In genomic region chr10:47894571-47894970, GRCh38 we compare ENCODE assay signal across 9 cellular contexts. TPM values are rescaled to one million over a fixed set of nuclear protein-coding genes. Genes with fewer than 3 reads are reported as not detected.
DNase-seq lines count a peak whose midpoint lies in the region; ATAC-seq, FAIRE-seq and TF ChIP-seq lines count a peak whose summit lies in the region.
"Not testable (repeated sequence)": the region's sequence is repeated elsewhere in the genome, so short reads cannot be mapped to it uniquely, and the experiment has no call there.
"Had no signal": no experiment of that assay in that cellular context is flagged by ENCODE, and none has a peak within 500 bp of the region (broad histone marks: within the 10 kb centered on the region; RNA-seq: fewer than 3 reads in every experiment).

No MANE protein-coding gene starts in this region.

- in situ Hi-C loops in HepG2 (cut with HindIII; ENCODE audit: extremely low pct_ligation_motif_present, low pct_unique_long_range_greater_than_20kb) = not testable (repeated sequence)

- not testable (repeated sequence) for BruUV-seq in HepG2 (replicated peaks; lab: Mats Ljungman, UMichigan)

- WGBS in HepG2 (ENCODE audit: low lambda C conversion rate) = 1% methylated on average over 2 of the region's 2 CpGs
- no CpG with 5 or more reads among the region's 2 CpGs for WGBS in neuronal stem cell (ENCODE audit: extremely low coverage in 2 of 2, insufficient read length in 2 of 2, insufficient replicate concordance in 1 of 2), 2 donors

- H3K4ac ChIP-seq in neuronal stem cell (ENCODE audit: low read length) = not testable (repeated sequence)

- CTCF ChIA-PET in HepG2 (lab: Yijun Ruan, JAX; ENCODE audit: low intra/inter-chr PET ratio, low total read pairs) = not testable (repeated sequence)

- not testable (repeated sequence) for H3K27me3 ChIP-seq in RWPE2 (ENCODE audit: insufficient read depth, poor library complexity, severe bottlenecking); HepG2 (ENCODE audit: control insufficient read depth in 1 of 2, insufficient read depth in 2 of 2, low read length in 2 of 2); neuronal stem cell (ENCODE audit: control insufficient read depth in 3 of 3, insufficient read depth in 3 of 3, low read depth in 1 of 3, low read length in 3 of 3); upper lobe of right lung

- not testable (repeated sequence) for FAIRE-seq in HepG2 (lab: Jason Lieb, UNC)

- H4K91ac ChIP-seq in neuronal stem cell (ENCODE audit: low read depth, low read length, poor library complexity) = not testable (repeated sequence)

- H2BK12ac ChIP-seq in neuronal stem cell (ENCODE audit: low read length) = peak overlapping the region; percentile 84

- H3K36me3 Mint-ChIP-seq in endothelial cell (ENCODE audit: low read depth, unreplicated experiment); natural killer cell treated with Interleukin-12 subunit alpha and Interleukin-12 subunit beta and Interleukin-15 and Interleukin-18, amount 100 ng/mL, for 72 hours: not testable (repeated sequence)

- peak overlapping the region; percentile 20 for H3K27ac Mint-ChIP-seq in endothelial cell (ENCODE audit: unreplicated experiment)
- not testable (repeated sequence) for H3K27ac Mint-ChIP-seq in natural killer cell treated with Interleukin-12 subunit alpha and Interleukin-12 subunit beta and Interleukin-15 and Interleukin-18, amount 100 ng/mL, for 72 hours

- not testable (repeated sequence) for H4K20me1 ChIP-seq in HepG2 (ENCODE audit: insufficient read depth, low read length)

- not testable (repeated sequence) for TF ChIP-seq POLR2A in HepG2 (IDR thresholded peaks at IDR 0.05; ENCODE audit: insufficient read depth in 1 of 2, low read depth in 2 of 2, low read length in 2 of 2)

- intact Hi-C loops in HepG2 (cut with micrococcal nuclease; ENCODE audit: unreplicated experiment); upper lobe of right lung (cut with DNase I): not testable (repeated sequence)

- TF ChIP-seq EP300 in HepG2 (IDR thresholded peaks at IDR 0.05; ENCODE audit: low read depth in 2 of 2, low read length in 2 of 2); HepG2 (CRISPR knock-in tag; IDR thresholded peaks at IDR 0.05; ENCODE audit: borderline replicate concordance): not testable (repeated sequence)

- not testable (repeated sequence) for H3K4me1 Mint-ChIP-seq in endothelial cell (ENCODE audit: unreplicated experiment); natural killer cell treated with Interleukin-12 subunit alpha and Interleukin-12 subunit beta and Interleukin-15 and Interleukin-18, amount 100 ng/mL, for 72 hours (ENCODE audit: low read depth in 2 of 2)

- H2AK5ac ChIP-seq in neuronal stem cell (ENCODE audit: low read depth, low read length) = not testable (repeated sequence)

- not testable (repeated sequence) for H3K36me3 ChIP-seq in RWPE2 (ENCODE audit: low read depth); HepG2 (replicated peaks in 1 of 2; ENCODE audit: control insufficient read depth in 1 of 2, insufficient read depth in 2 of 2, low read length in 2 of 2); neuronal stem cell (replicated peaks in 1 of 2; ENCODE audit: control insufficient read depth in 2 of 2, insufficient read depth in 2 of 2, low read length in 2 of 2); upper lobe of right lung

- not testable (repeated sequence) for H3K79me2 ChIP-seq in HepG2 (ENCODE audit: insufficient read depth, low read length)

- H3K79me1 ChIP-seq in neuronal stem cell (ENCODE audit: low read depth, low read length) = not testable (repeated sequence)

- POLR2A ChIA-PET in HepG2 (lab: Yijun Ruan, JAX) = not testable (repeated sequence)

- DNase-seq in H4 (ENCODE audit: low spot score) (peak; percentile 1), RWPE2 (ENCODE audit: low spot score) (peak; percentile 3)
- DNase-seq in endothelial cell (ENCODE audit: low spot score); HepG2 (ENCODE audit: low spot score); natural killer cell treated with Interleukin-12 subunit alpha and Interleukin-12 subunit beta and Interleukin-15 and Interleukin-18, amount 100 ng/mL, for 72 hours (ENCODE audit: low spot score); neuronal stem cell (ENCODE audit: low spot score); upper lobe of right lung: not testable (repeated sequence)

- H3K4me3 Mint-ChIP-seq in endothelial cell (ENCODE audit: unreplicated experiment); natural killer cell treated with Interleukin-12 subunit alpha and Interleukin-12 subunit beta and Interleukin-15 and Interleukin-18, amount 100 ng/mL, for 72 hours: not testable (repeated sequence)

- not testable (repeated sequence) for TF ChIP-seq RAD21 in HepG2 (CRISPR knock-in tag; IDR thresholded peaks at IDR 0.05)

- H3K14ac ChIP-seq in neuronal stem cell (ENCODE audit: low read length) = not testable (repeated sequence)

- TF ChIP-seq CTCF in RWPE2 (IDR thresholded peaks at IDR 0.05; ENCODE audit: poor library complexity, severe bottlenecking); endothelial cell (IDR thresholded peaks at IDR 0.05; ENCODE audit: unreplicated experiment); HepG2 (CRISPR knock-in tag; IDR thresholded peaks at IDR 0.05); upper lobe of right lung (IDR thresholded peaks at IDR 0.05): not testable (repeated sequence)

- not testable (repeated sequence) for H3K9me3 ChIP-seq in RWPE2 (ENCODE audit: severe bottlenecking); HepG2 (ENCODE audit: low read length); neuronal stem cell (replicated peaks in 1 of 2; ENCODE audit: control insufficient read depth in 2 of 2, insufficient read depth in 1 of 2, low read depth in 1 of 2, low read length in 2 of 2); upper lobe of right lung

- not testable (repeated sequence) for H3K9me3 Mint-ChIP-seq in endothelial cell (ENCODE audit: unreplicated experiment); natural killer cell treated with Interleukin-12 subunit alpha and Interleukin-12 subunit beta and Interleukin-15 and Interleukin-18, amount 100 ng/mL, for 72 hours

- not testable (repeated sequence) for H3K4me1 ChIP-seq in RWPE2 (ENCODE audit: insufficient read depth, poor library complexity, severe bottlenecking); HepG2 (ENCODE audit: insufficient read depth, low read length); neuronal stem cell (ENCODE audit: control insufficient read depth in 2 of 2, insufficient read depth in 1 of 2, low read depth in 1 of 2, low read length in 2 of 2); upper lobe of right lung

- not testable (repeated sequence) for H3K18ac ChIP-seq in neuronal stem cell (ENCODE audit: low read length)

- H3K27ac ChIP-seq in RWPE2 (ENCODE audit: poor library complexity, severe bottlenecking); HepG2 (ENCODE audit: extremely low read length, insufficient read depth, low read length); neuronal stem cell (replicated peaks; ENCODE audit: low read length); upper lobe of right lung: not testable (repeated sequence)

- not testable (repeated sequence) for H2BK5ac ChIP-seq in neuronal stem cell (ENCODE audit: low read length)

- H3K9ac ChIP-seq in HepG2 (ENCODE audit: insufficient read depth, low read depth, low read length) = not testable (repeated sequence)
- peak overlapping the region; percentile 77 for H3K9ac ChIP-seq in neuronal stem cell (ENCODE audit: low read depth, low read length, poor library complexity)

- H2BK120ac ChIP-seq in neuronal stem cell (ENCODE audit: low read depth, low read length) = not testable (repeated sequence)

- H3K23ac ChIP-seq in neuronal stem cell (ENCODE audit: low read depth, low read length, poor library complexity) = not testable (repeated sequence)

- not testable (repeated sequence) for H3K4me2 ChIP-seq in HepG2 (ENCODE audit: low read depth, low read length); neuronal stem cell (ENCODE audit: insufficient read depth, low read length, poor library complexity, severe bottlenecking)

- not testable (repeated sequence) for H2BK15ac ChIP-seq in neuronal stem cell (ENCODE audit: low read length)

- ATAC-seq in RWPE2 (ENCODE audit: low read depth); HepG2: not testable (repeated sequence)
- ATAC-seq in natural killer cell treated with Interleukin-12 subunit alpha and Interleukin-12 subunit beta and Interleukin-15 and Interleukin-18, amount 100 ng/mL, for 72 hours = peak; percentile 30 to 32
- peak; percentile 47 for ATAC-seq in upper lobe of right lung

- H2AFZ ChIP-seq in HepG2 (ENCODE audit: low read length); neuronal stem cell (ENCODE audit: low read length): not testable (repeated sequence)

- H3K4me3 ChIP-seq in RWPE2 (ENCODE audit: severe bottlenecking); HepG2 (replicated peaks in 1 of 3; ENCODE audit: insufficient read depth in 1 of 3, low read depth in 2 of 3, low read length in 3 of 3); upper lobe of right lung: not testable (repeated sequence)
- peak overlapping the region in 1 of 2 donors; percentile 61 for H3K4me3 ChIP-seq in neuronal stem cell (ENCODE audit: low read length in 2 of 2)

- H4K8ac ChIP-seq in neuronal stem cell (ENCODE audit: low read depth, low read length) = not testable (repeated sequence)

- not testable (repeated sequence) for H3K27me3 Mint-ChIP-seq in endothelial cell (ENCODE audit: unreplicated experiment); natural killer cell treated with Interleukin-12 subunit alpha and Interleukin-12 subunit beta and Interleukin-15 and Interleukin-18, amount 100 ng/mL, for 72 hours

RNA-seq across cellular contexts. Expression of gene NPY4R2, which starts 23.9 kb away (rescaled TPM):
- total RNA-seq in H4 (2014; rRNA removed; shearing (Covaris generic)) = 0.12 TPM in 1 of 2 replicates, not detected in the other
- total RNA-seq in endothelial cell (ENCODE audit: unreplicated experiment) (not detected), HepG2 (2016; rRNA removed; fragmentation: Illumina TruSeq; extraction: Trizol) (not detected in 2 replicates), upper lobe of right lung (1.4 TPM)
- not detected in 2 replicates for total RNA-seq in HepG2 (2016; cell fraction: cytosol; rRNA removed; fragmentation: Illumina TruSeq; extraction: Trizol; ENCODE audit: low read depth)
- not detected in 2 replicates for total RNA-seq in HepG2 (2016; cell fraction: insoluble cytoplasmic fraction; rRNA removed; fragmentation: Illumina TruSeq; extraction: Trizol)
- total RNA-seq in HepG2 (2016; cell fraction: membrane; rRNA removed; fragmentation: Illumina TruSeq; extraction: Trizol) = not detected in 2 replicates
- total RNA-seq in HepG2 (2016; cell fraction: nucleus; rRNA removed; fragmentation: Illumina TruSeq; extraction: Trizol) = not detected in 2 replicates
- not detected in 2 replicates for polyA plus RNA-seq in HepG2 (2011; rRNA removed)
- polyA plus RNA-seq in HepG2 (2011; cell fraction: cytosol; rRNA removed) = not detected in 2 replicates
- not detected in 2 replicates for polyA plus RNA-seq in HepG2 (2011; cell fraction: nucleus; rRNA removed)
- not detected in 2 replicates for polyA plus RNA-seq in HepG2 (2012)
- not detected in 2 replicates for polyA plus RNA-seq in HepG2 (2016; cell fraction: cytosol; fragmentation: Illumina TruSeq; extraction: Trizol; ENCODE audit: low read depth)
- polyA plus RNA-seq in HepG2 (2016; cell fraction: insoluble cytoplasmic fraction; fragmentation: Illumina TruSeq; extraction: Trizol; ENCODE audit: low read depth) = not detected in 2 replicates
- not detected in 2 replicates for polyA plus RNA-seq in HepG2 (2016; cell fraction: membrane; fragmentation: Illumina TruSeq; extraction: Trizol; ENCODE audit: low read depth)
- polyA plus RNA-seq in HepG2 (2016; cell fraction: nucleus; fragmentation: Illumina TruSeq; extraction: Trizol; ENCODE audit: insufficient read depth, low read depth) = not detected in 2 replicates
- polyA minus RNA-seq in HepG2 (2011; rRNA and poly(A)+ RNA removed; ENCODE audit: low replicate concordance) = 9.7 TPM in 1 of 2 replicates, not detected in the other
- polyA minus RNA-seq in HepG2 (2011; cell fraction: cytosol; rRNA and poly(A)+ RNA removed) = not detected in 2 replicates
- polyA minus RNA-seq in HepG2 (2011; cell fraction: nucleus; rRNA and poly(A)+ RNA removed) = not detected in 2 replicates
- total RNA-seq in natural killer cell treated with Interleukin-12 subunit alpha and Interleukin-12 subunit beta and Interleukin-15 and Interleukin-18, amount 100 ng/mL, for 72 hours = not detected
- polyA plus RNA-seq in neuronal stem cell (2013, experiment 1 of 2) = 0.07 TPM
- polyA plus RNA-seq in neuronal stem cell (2013, experiment 2 of 2) = 0.03 TPM
- total RNA-seq: A172; CD4-positive, alpha-beta T cell had no signal
